In genomic region chr14:68780358-68781160, GRCh38 we compare ENCODE assay signal across 8 cellular contexts. TPM values are rescaled to one million over a fixed set of nuclear protein-coding genes. Genes with fewer than 3 reads are reported as not detected.
DNase-seq lines count a peak whose midpoint lies in the region; ATAC-seq, FAIRE-seq and TF ChIP-seq lines count a peak whose summit lies in the region.

No MANE protein-coding gene starts in this region.

- H3K9me3 Mint-ChIP-seq in CD4-positive, alpha-beta T cell: no peaks in the 10 kb centered on the region

- H3K9me3 ChIP-seq in CD4-positive, alpha-beta T cell (ENCODE audit: control insufficient read depth, low read length): no peaks in the 10 kb centered on the region
- H3K9me3 ChIP-seq in body of pancreas (no peaks in the 10 kb centered on the region), keratinocyte (ENCODE audit: control insufficient read depth, low read depth, low read length) (no peaks in the 10 kb centered on the region)

- H3K36me3 Mint-ChIP-seq in CD4-positive, alpha-beta T cell (ENCODE audit: low read depth): no peaks in the 10 kb centered on the region

- H3K27ac Mint-ChIP-seq in CD4-positive, alpha-beta T cell: peak overlapping the region; percentile 92

- H3K36me3 ChIP-seq in body of pancreas (replicated peaks in 1 of 2; ENCODE audit: insufficient read depth in 1 of 2, low read depth in 2 of 2) (no peaks in the 10 kb centered on the region), keratinocyte (ENCODE audit: control insufficient read depth in 2 of 2, extremely low read depth in 1 of 2, insufficient read depth in 2 of 2, low read length in 2 of 2) (no peaks in the 10 kb centered on the region)

- TF ChIP-seq POLR2A in body of pancreas (IDR thresholded peaks at IDR 0.05): peak in 1 of 3 donors; percentile 36

- no peaks in the 10 kb centered on the region for H3K9me1 ChIP-seq in keratinocyte (ENCODE audit: control insufficient read depth, extremely low read depth, insufficient read depth, low read length)

- CTCF ChIA-PET in CD4-positive, alpha-beta T cell (lab: Charles Lee): interaction anchor here (1.0 to 4.2 kb wide), 7 partner anchors 10 to 273 kb away, joined by 3 to 36 read pairs (median 7); no protein-coding TSS in a partner anchor

- H3K4me3 ChIP-seq in body of pancreas (no peak overlapping the region), keratinocyte (ENCODE audit: control insufficient read depth in 2 of 3, extremely low read depth in 1 of 3, insufficient read depth in 2 of 3, low read depth in 1 of 3, low read length in 3 of 3) (no peak overlapping the region), skin epidermis (peak overlapping the region in 2 of 7 experiments; percentile 1 to 3)

- FAIRE-seq in keratinocyte (lab: Jason Lieb, UNC): peak; percentile 63

- H3K4me2 ChIP-seq in keratinocyte (ENCODE audit: control insufficient read depth, extremely low read depth, insufficient read depth, low read depth, low read length): no peak overlapping the region

- no peaks in the 10 kb centered on the region for H4K20me1 ChIP-seq in keratinocyte (ENCODE audit: control insufficient read depth, extremely low read depth, insufficient read depth, low read length)

- H3K4me3 Mint-ChIP-seq in CD4-positive, alpha-beta T cell: peak overlapping the region; percentile 79

- H3K27me3 Mint-ChIP-seq in CD4-positive, alpha-beta T cell: no peaks in the 10 kb centered on the region

- peak overlapping the region; percentile 56 for H3K27ac ChIP-seq in CD4-positive, alpha-beta T cell (ENCODE audit: low read depth, low read length)
- peak overlapping the region; percentile 76 to 100 (median 98) for H3K27ac ChIP-seq in body of pancreas
- H3K27ac ChIP-seq in keratinocyte (ENCODE audit: control insufficient read depth, insufficient read depth, low read length): no peak overlapping the region
- peak overlapping the region in 20 of 21 experiments; percentile 16 to 100 (median 78) for H3K27ac ChIP-seq in skin epidermis

- POLR2A ChIA-PET in CD4-positive, alpha-beta T cell (lab: Charles Lee): interaction anchor here (0.6 to 15.8 kb wide), 30 partner anchors 8 to 986 kb away, joined by 3 to 816 read pairs (median 4); partner anchors contain the start of genes SRSF5 and ZFP36L1

- peak in 5 of 10 experiments; percentile 27 to 44 (median 35) for DNase-seq in CD4-positive, alpha-beta T cell
- DNase-seq in NOMO-1 treated with DMSO at 0.1 percent for 48 hours (lab: John Stamatoyannopoulos, UW; ENCODE audit: unreplicated experiment): peak; percentile 15
- peak; percentile 62 to 83 (median 72) for DNase-seq in body of pancreas
- DNase-seq in keratinocyte (ENCODE audit: low read depth, low spot score): no peak
- no peak for DNase-seq in NCI-H446 treated with DMSO at 0.1 percent for 48 hours (lab: John Stamatoyannopoulos, UW)

- no peak overlapping the region for H3K9ac ChIP-seq in keratinocyte (ENCODE audit: control insufficient read depth, extremely low read depth, insufficient read depth, low read length)

- no peak overlapping the region for H2AFZ ChIP-seq in keratinocyte (ENCODE audit: control insufficient read depth, low read length)

- no peak for TF ChIP-seq CTCF in CD4-positive, alpha-beta T cell (IDR thresholded peaks at IDR 0.05)
- TF ChIP-seq CTCF in body of pancreas (IDR thresholded peaks at IDR 0.05) (no peak), keratinocyte (optimal IDR thresholded peaks at IDR 0.05 in 1 of 3, IDR thresholded peaks at IDR 0.05 in 1 of 3, conservative IDR thresholded peaks at IDR 0.05 in 1 of 3; ENCODE audit: extremely low read depth in 1 of 3, insufficient read depth in 2 of 3, low read length in 3 of 3) (no peak)

- 48 to 51% methylated on average over 7 of the region's 7 CpGs for WGBS in body of pancreas, 2 donors

- H3K79me2 ChIP-seq in keratinocyte (ENCODE audit: control insufficient read depth, insufficient read depth, low read length): no peaks in the 10 kb centered on the region

- dilution Hi-C loops in keratinocyte (cut with MboI; ENCODE audit: extremely low pct_ligation_motif_present, low sequenced_read_pairs): no loop called here

- no peaks in the 10 kb centered on the region for H3K27me3 ChIP-seq in CD4-positive, alpha-beta T cell (ENCODE audit: control insufficient read depth, insufficient read depth, low read length)
- no peaks in the 10 kb centered on the region for H3K27me3 ChIP-seq in body of pancreas
- no peaks in the 10 kb centered on the region for H3K27me3 ChIP-seq in keratinocyte (ENCODE audit: control insufficient read depth, extremely low read depth, insufficient read depth, low read length)

- intact Hi-C loops in CD4-positive, alpha-beta T cell (cut with DNase I, micrococcal nuclease): loop anchor here (1.0 to 10.0 kb wide), 9 partner anchors 9 to 496 kb away; no protein-coding TSS in a partner anchor
- intact Hi-C loops in body of pancreas (cut with DNase I): no loop called here

- peaks cover 79% of the 10 kb centered on the region for H3K4me1 Mint-ChIP-seq in CD4-positive, alpha-beta T cell (ENCODE audit: low read depth)

- H3K4me1 ChIP-seq in body of pancreas: peaks cover 72% of the 10 kb centered on the region
- peaks cover 32% of the 10 kb centered on the region for H3K4me1 ChIP-seq in keratinocyte (ENCODE audit: control insufficient read depth, extremely low read depth, insufficient read depth, low read length)

- ATAC-seq in CD4-positive, alpha-beta T cell (ENCODE audit: poor library complexity): peak; percentile 36
- ATAC-seq in body of pancreas (peak; percentile 12), HG03520 (IDR thresholded peaks at IDR 0.05; ENCODE audit: unreplicated experiment) (no peak), HG03159 (IDR thresholded peaks at IDR 0.05; ENCODE audit: unreplicated experiment) (no peak)

RNA-seq across cellular contexts. Expression of gene ZFP36L1, which starts 12.3 kb away (rescaled TPM):
- 100 to 1,000 TPM; 254 to 258 TPM for total RNA-seq in CD4-positive, alpha-beta T cell
- 100 to 1,000 TPM; 155 to 365 TPM for total RNA-seq in body of pancreas
- polyA plus RNA-seq in keratinocyte: 66.9 to 142 TPM (median 85.2 TPM) in 3 replicates
- polyA plus RNA-seq in keratinocyte (2011; ENCODE audit: low read depth): 58.4 TPM
- 118 and 212 TPM in 2 replicates for polyA plus RNA-seq in keratinocyte (2011; cell fraction: cytosol; rRNA removed)
- polyA plus RNA-seq in keratinocyte (2011; cell fraction: nucleus; rRNA removed): 311 and 342 TPM in 2 replicates
- 176 and 280 TPM in 2 replicates for polyA plus RNA-seq in keratinocyte (2012; ENCODE audit: low replicate concordance)
- polyA minus RNA-seq in keratinocyte: 45.4 to 273 TPM (median 50.6 TPM) in 3 replicates
- 802 TPM for polyA minus RNA-seq in keratinocyte (2011; cell fraction: cytosol; rRNA and poly(A)+ RNA removed)
- polyA minus RNA-seq in keratinocyte (2011; cell fraction: nucleus; rRNA and poly(A)+ RNA removed): 213 and 226 TPM in 2 replicates

Comparison
In these comparisons a context has a peak if more than half of its experiments do, and no peak if none do; other contexts are left out.
1. ATAC-seq: peak in CD4-positive, alpha-beta T cell (single experiment) and body of pancreas (single experiment); none in HG03520 (single experiment) and HG03159 (single experiment).
2. DNase-seq: peak in NOMO-1 treated with DMSO at 0.1 percent for 48 hours (single experiment) and body of pancreas (4 of 4); none in keratinocyte (single experiment) and NCI-H446 treated with DMSO at 0.1 percent for 48 hours (single experiment).